In the genomic region with DNA sequence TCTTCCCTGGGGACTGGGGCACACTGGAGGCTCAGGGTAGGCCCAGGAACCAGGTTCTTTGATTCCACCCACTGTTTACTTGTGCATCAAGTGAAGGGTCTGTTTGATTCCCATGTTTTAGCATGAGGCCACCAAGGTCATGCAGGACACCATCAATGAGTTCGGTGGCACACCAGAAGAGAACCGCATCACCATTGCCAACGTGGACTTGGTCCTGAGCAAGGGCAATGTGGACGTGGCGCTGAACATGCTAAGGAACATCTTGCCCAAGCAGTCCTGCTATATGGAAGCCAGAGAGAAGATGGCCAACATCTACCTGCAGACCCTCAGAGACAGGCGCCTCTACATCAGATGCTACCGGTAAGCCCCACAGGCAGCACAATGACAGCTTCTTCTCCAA, we compare ENCODE assay signal across 24 cellular contexts.
"Had no signal": no experiment of that assay in that cellular context is flagged by ENCODE, and none has a peak within 500 bp of the region (broad histone marks: within the 10 kb centered on the region; RNA-seq: fewer than 3 reads in every experiment).

No MANE protein-coding gene starts in this region.

- H3K27me3 Mint-ChIP-seq: stimulated activated naive CD8-positive, alpha-beta T cell treated with anti-CD3 and anti-CD28 coated beads, Interleukin-15, Interleukin-2, amounts not matched to agents 100 ng/mL and 50 ng/mL, for 24 hours had no signal

- H3K4me1 ChIP-seq: neural progenitor cell, uterus had no signal

- H3K9me3 ChIP-seq: heart left ventricle, left ventricle myocardium inferior, ovary, tibial artery, upper lobe of left lung, uterus had no signal

- H3K27ac Mint-ChIP-seq: natural killer cell treated with Interleukin-12 subunit alpha and Interleukin-12 subunit beta and Interleukin-15 and Interleukin-18, amount 100 ng/mL, for 72 hours; neural progenitor cell; progenitor cell of endocrine pancreas; stimulated activated naive CD8-positive, alpha-beta T cell treated with anti-CD3 and anti-CD28 coated beads, Interleukin-15, Interleukin-2, amounts not matched to agents 100 ng/mL and 50 ng/mL, for 24 hours had no signal

- H3K36me3 Mint-ChIP-seq: natural killer cell treated with Interleukin-12 subunit alpha and Interleukin-12 subunit beta and Interleukin-15 and Interleukin-18, amount 100 ng/mL, for 72 hours had no signal

- H3K9me3 Mint-ChIP-seq: natural killer cell treated with Interleukin-12 subunit alpha and Interleukin-12 subunit beta and Interleukin-15 and Interleukin-18, amount 100 ng/mL, for 72 hours; neural progenitor cell; stimulated activated effector memory CD8-positive, alpha-beta T cell treated with anti-CD3 and anti-CD28 coated beads, Interleukin-12 subunit alpha, Interleukin-12 subunit beta, amount 100 ng/mL, for 72 hours; stimulated activated naive CD8-positive, alpha-beta T cell treated with anti-CD3 and anti-CD28 coated beads, Interleukin-15, Interleukin-2, amounts not matched to agents 100 ng/mL and 50 ng/mL, for 24 hours had no signal

- H3K36me3 ChIP-seq: left ventricle myocardium inferior, neural progenitor cell, ovary, uterus had no signal

- H3K4me3 Mint-ChIP-seq: natural killer cell treated with Interleukin-12 subunit alpha and Interleukin-12 subunit beta and Interleukin-15 and Interleukin-18, amount 100 ng/mL, for 72 hours; neural progenitor cell; stimulated activated effector memory CD8-positive, alpha-beta T cell treated with anti-CD3 and anti-CD28 coated beads, Interleukin-12 subunit alpha, Interleukin-12 subunit beta, amount 100 ng/mL, for 72 hours; stimulated activated naive CD8-positive, alpha-beta T cell treated with anti-CD3 and anti-CD28 coated beads, Interleukin-15, Interleukin-2, amounts not matched to agents 100 ng/mL and 50 ng/mL, for 24 hours had no signal

- H3K9ac ChIP-seq: neural progenitor cell had no signal

- H3K4me3 ChIP-seq: dorsolateral prefrontal cortex, heart left ventricle, left ventricle myocardium inferior, lung, neural progenitor cell, ovary, smooth muscle cell, tibial artery, upper lobe of left lung, uterus had no signal

- H3K27ac ChIP-seq: dorsolateral prefrontal cortex, heart left ventricle, left ventricle myocardium inferior, neural progenitor cell, ovary, tibial artery, uterus had no signal

- H3K27me3 ChIP-seq: dorsolateral prefrontal cortex, heart left ventricle, neural progenitor cell, ovary, tibial artery, upper lobe of left lung, uterus had no signal

- H3K4me2 ChIP-seq: neural progenitor cell, smooth muscle cell had no signal

- DNase-seq: cortex of kidney; dorsolateral prefrontal cortex; effector CD8-positive, alpha-beta T cell; hypothalamus; islet precursor cell; left ventricle myocardium inferior; mesenchymal stem cell; midbrain; nucleus accumbens; ovary; right cardiac atrium; stimulated activated CD4-positive, alpha-beta T cell treated with anti-CD3 and anti-CD28 coated beads, Interleukin-4, amount 100 ng/mL, for 1 hour; stimulated activated CD8-positive, alpha-beta memory T cell treated with anti-CD3 and anti-CD28 coated beads, Interleukin-4, amount 100 ng/mL, for 48 hours; upper lobe of left lung; uterus had no signal
